In the genomic region with DNA sequence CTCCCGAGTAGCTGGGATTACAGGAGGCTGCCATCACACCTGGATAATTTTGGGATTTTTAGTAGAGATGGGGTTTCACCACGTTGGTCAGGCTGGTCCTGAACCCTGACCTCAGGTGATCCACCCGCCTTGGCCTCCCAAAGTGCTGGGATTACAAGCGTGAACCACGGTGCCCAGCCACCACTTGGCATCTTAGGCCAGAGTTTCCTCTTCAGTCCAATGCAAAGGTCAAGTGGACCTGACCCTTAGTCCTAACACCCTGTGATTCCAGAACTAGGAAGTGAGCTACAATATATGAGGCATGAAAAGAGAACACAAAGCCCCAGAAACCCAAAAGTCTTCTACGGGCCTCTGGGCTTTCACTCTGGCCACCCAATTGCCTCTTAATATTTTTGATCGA, we compare ENCODE assay signal across 1 cellular context.
TF ChIP-seq lines count a peak whose summit lies in the region.

No MANE protein-coding gene starts in this region.

TF ChIP-seq in SK-N-SH treated with all-trans-retinoic acid at 6 μM for 48 hours, 23 proteins besides CTCF, POLR2A, EP300 and RAD21 (continued from another document):
- no peak for TF ChIP-seq TSHZ2 (CRISPR knock-in tag; IDR thresholded peaks at IDR 0.05)
- TF ChIP-seq ZFP3 (CRISPR knock-in tag; IDR thresholded peaks at IDR 0.05) = no peak
